ENCODE assay signal across 23 cellular contexts in the genomic region with DNA sequence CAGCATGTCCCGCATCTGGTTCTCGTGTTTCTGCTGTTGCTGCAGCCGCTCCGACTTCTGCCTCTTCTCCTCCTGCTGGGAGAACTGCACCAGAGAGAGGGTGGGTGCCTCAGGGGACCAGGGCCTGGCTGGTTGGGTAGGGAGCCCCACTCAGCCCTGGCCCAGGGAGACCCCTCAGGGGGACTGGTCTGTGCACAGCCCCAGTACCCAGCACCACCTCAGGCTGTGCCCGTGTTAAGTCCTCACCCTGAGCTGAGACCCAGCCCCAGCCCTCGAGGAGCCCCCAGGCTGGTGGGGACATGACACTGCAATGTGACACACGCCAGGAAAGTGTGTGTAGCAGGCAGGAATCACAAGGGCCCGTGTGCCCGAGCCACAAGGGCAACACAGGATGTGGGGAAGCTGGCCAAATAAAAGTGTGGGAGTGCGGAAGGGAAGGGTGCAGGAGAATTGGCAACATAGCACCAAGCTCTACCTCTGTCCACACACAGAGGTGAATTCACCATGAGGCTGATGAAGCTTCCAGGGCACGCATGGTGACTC.
"Had no signal": no experiment of that assay in that cellular context is flagged by ENCODE, and none has a peak within 500 bp of the region (broad histone marks: within the 10 kb centered on the region; RNA-seq: fewer than 3 reads in every experiment).

No MANE protein-coding gene starts in this region.

- H3K9me3 Mint-ChIP-seq: activated naive CD4-positive, alpha-beta T cell treated with anti-CD3 and anti-CD28 coated beads, Interleukin-2, amount 50 U/mL, for 24 hours; activated T-cell treated with anti-CD3 and anti-CD28 coated beads, Interleukin-2, amount 50 U/mL, for 72 hours; activated T-helper 2 cell treated with anti-CD3 and anti-CD28 coated beads, Interferon-gamma antibody, Interleukin-2, Interleukin-4, amounts not matched to agents 10 μg/mL and 5 μg/mL and 100 μg/mL, durations not matched to agents 14 hours and 24 hours and 36 hours; IgD-negative memory B cell had no signal

- H3K4me1 Mint-ChIP-seq: WTC11 had no signal

- H3K9me3 ChIP-seq: breast epithelium had no signal

- H3K36me3 ChIP-seq: breast epithelium had no signal

- H3K27me3 ChIP-seq: breast epithelium had no signal

- H3K4me3 ChIP-seq: breast epithelium had no signal

- H3K27me3 Mint-ChIP-seq: activated naive CD4-positive, alpha-beta T cell treated with anti-CD3 and anti-CD28 coated beads, Interleukin-2, amount 50 U/mL, for 24 hours; IgD-negative memory B cell; T-helper 17 cell had no signal

- DNase-seq: activated CD4-positive, alpha-beta T cell treated with anti-CD3 and anti-CD28 coated beads for 48 hours; activated CD4-positive, alpha-beta T cell treated with anti-CD3 and anti-CD28 coated beads, Interleukin-2, amount 50 U/mL, for 4 hours; activated CD4-positive, CD25-positive, alpha-beta regulatory T cell treated with anti-CD3 and anti-CD28 coated beads, Interleukin-2, amount 50 U/mL, for 72 hours; activated CD8-positive, alpha-beta memory T cell treated with anti-CD3 and anti-CD28 coated beads for 24 hours; activated gamma-delta T cell treated with Interleukin-2 at 50 U/mL for 16 hours; activated T-cell treated with anti-CD3 and anti-CD28 coated beads, Interleukin-2, amount 50 U/mL, for 72 hours; aorta; KG1; NCI-H1048; NCI-H1417; NCI-H1930; NCI-H2171; NCI-H226; NCI-H526; NCI-H774; SIG-M5; T-helper 17 cell; T-helper 9 cell had no signal

- H3K27ac Mint-ChIP-seq: activated naive CD4-positive, alpha-beta T cell treated with anti-CD3 and anti-CD28 coated beads, Interleukin-2, amount 50 U/mL, for 24 hours; activated T-cell treated with anti-CD3 and anti-CD28 coated beads, Interleukin-2, amount 50 U/mL, for 72 hours; activated T-helper 2 cell treated with anti-CD3 and anti-CD28 coated beads, Interferon-gamma antibody, Interleukin-2, Interleukin-4, amounts not matched to agents 10 μg/mL and 5 μg/mL and 100 μg/mL, durations not matched to agents 14 hours and 24 hours and 36 hours; WTC11 had no signal

- ATAC-seq: activated T-cell treated with anti-CD3 and anti-CD28 coated beads, Interleukin-2, amount 50 U/mL, for 72 hours; T-helper 17 cell; WTC11 had no signal

- H3K4me1 ChIP-seq: breast epithelium had no signal

- H3K4me3 Mint-ChIP-seq: activated naive CD4-positive, alpha-beta T cell treated with anti-CD3 and anti-CD28 coated beads, Interleukin-2, amount 50 U/mL, for 24 hours; activated T-cell treated with anti-CD3 and anti-CD28 coated beads, Interleukin-2, amount 50 U/mL, for 72 hours; IgD-negative memory B cell; T-helper 17 cell; WTC11 had no signal

- H3K27ac ChIP-seq: breast epithelium had no signal
